In genomic region chr2:159797468-159798375, GRCh38 we compare ENCODE assay signal across 1 cellular context.
TF ChIP-seq lines count a peak whose summit lies in the region.

CD302 (minus strand) TSS chr2:159798208; CDS start chr2:159798198, 10 bp downstream.

TF ChIP-seq in K562, 482 proteins besides CTCF, POLR2A, EP300 and RAD21 (continued from another document and continues in another):
- TF ChIP-seq MGA (IDR thresholded peaks at IDR 0.05) (peak; percentile 26; the same call in 1 of the 2 replicates), ZNF551 (CRISPR knock-in tag; IDR thresholded peaks at IDR 0.05) (no peak), RUNX1 (IDR thresholded peaks at IDR 0.05; ENCODE audit: low read depth) (no peak), CHD4 (IDR thresholded peaks at IDR 0.05; ENCODE audit: insufficient read depth, insufficient replicate concordance, low read depth, low read length, poor library complexity, severe bottlenecking) (no peak), ZFP1 (CRISPR knock-in tag; IDR thresholded peaks at IDR 0.05) (no peak), MIER1 (IDR thresholded peaks at IDR 0.05; ENCODE audit: low read depth) (no peak), BCL6 (CRISPR knock-in tag; IDR thresholded peaks at IDR 0.05) (no peak), CREB1 (IDR thresholded peaks at IDR 0.05) (no peak), CREB1 (CRISPR knock-in tag; IDR thresholded peaks at IDR 0.05) (no peak), ZC3H4 (CRISPR knock-in tag; IDR thresholded peaks at IDR 0.05; ENCODE audit: borderline replicate concordance) (no peak), CUX1 (CRISPR knock-in tag; IDR thresholded peaks at IDR 0.05) (no peak), ZNF398 (CRISPR knock-in tag; IDR thresholded peaks at IDR 0.05) (no peak), KAT2B (IDR thresholded peaks at IDR 0.05; ENCODE audit: low read depth, low read length) (no peak), EZH2 (IDR thresholded peaks at IDR 0.05; ENCODE audit: borderline replicate concordance, low read depth, low read length) (peak; percentile 36; the same call in 1 of the 2 replicates), ZHX1 (conservative IDR thresholded peaks at IDR 0.05; ENCODE audit: low read length) (no peak), ZNF232 (CRISPR knock-in tag; IDR thresholded peaks at IDR 0.05) (no peak), ESRRA (IDR thresholded peaks at IDR 0.05; ENCODE audit: borderline replicate concordance, low read depth) (no peak), E2F3 (CRISPR knock-in tag; IDR thresholded peaks at IDR 0.05) (no peak), CREM (IDR thresholded peaks at IDR 0.05; ENCODE audit: low read depth) (0 out of 2 replicates have a peak, but pooled peaks have one; percentile 14), ARID3B (CRISPR knock-in tag; IDR thresholded peaks at IDR 0.05; ENCODE audit: borderline replicate concordance) (no peak), PCBP1 (IDR thresholded peaks at IDR 0.05; ENCODE audit: low read depth, low read length, poor library complexity, severe bottlenecking) (peak; percentile 65), NRF1 (conservative IDR thresholded peaks at IDR 0.05 in 1 of 2, IDR thresholded peaks at IDR 0.05 in 1 of 2) (peak in 1 of 2 experiments; percentile 44; a peak in 2 of 4 replicates), MLX (CRISPR knock-in tag; conservative IDR thresholded peaks at IDR 0.05) (no peak), PRPF4 (IDR thresholded peaks at IDR 0.05; ENCODE audit: insufficient read depth, low read depth, low read length, poor library complexity, severe bottlenecking) (no peak), NR2C2 (CRISPR knock-in tag; IDR thresholded peaks at IDR 0.05) (no peak), NR2C2 (tag; IDR thresholded peaks at IDR 0.05) (no peak), HEY1 (CRISPR knock-in tag; IDR thresholded peaks at IDR 0.05; ENCODE audit: borderline replicate concordance) (no peak), NFIC (IDR thresholded peaks at IDR 0.05) (peak; percentile 40; the same call in 1 of the 2 replicates)
